1 cellular context compared by ENCODE assay signal in the genomic region with DNA sequence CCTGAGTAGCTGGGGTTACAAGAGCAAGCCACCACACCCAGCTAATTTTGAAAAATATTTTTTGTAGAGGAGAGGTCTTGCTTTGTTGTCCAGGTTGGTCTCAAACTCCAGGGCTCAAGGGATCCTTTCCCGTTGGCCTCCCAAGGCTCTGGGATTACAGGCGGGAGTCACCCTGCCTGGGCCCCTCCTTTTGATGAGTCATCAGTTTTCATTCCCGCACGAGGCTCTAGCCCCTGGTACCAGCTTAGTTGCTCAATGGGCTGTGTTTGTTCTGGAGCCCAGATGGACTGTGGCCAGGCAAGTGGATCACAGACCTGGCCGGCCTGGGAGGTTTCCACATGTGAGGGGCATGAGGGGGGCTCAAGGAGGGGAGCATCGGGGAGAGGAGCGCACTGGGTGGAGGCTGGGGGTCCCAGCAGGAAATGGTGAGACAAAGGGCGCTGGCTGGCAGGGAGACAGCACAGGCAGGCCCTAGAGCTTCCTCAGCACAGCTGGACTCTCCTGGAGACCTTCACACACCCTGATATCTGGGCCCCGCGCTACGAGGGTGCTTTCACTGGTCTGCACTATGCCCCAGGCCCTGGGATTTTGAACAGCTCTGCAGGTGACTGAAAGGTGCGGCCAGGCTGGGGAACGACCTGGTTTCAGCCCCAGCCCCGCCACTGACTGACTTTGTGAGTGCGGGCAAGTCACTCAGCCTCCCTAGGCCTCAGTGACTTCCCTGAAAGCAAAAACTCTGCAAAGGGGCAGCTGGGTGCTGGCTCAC. TPM values are rescaled to one million over a fixed set of nuclear protein-coding genes. Genes with fewer than 3 reads are reported as not detected.
"Had no signal": no experiment of that assay in that cellular context is flagged by ENCODE, and none has a peak within 500 bp of the region (broad histone marks: within the 10 kb centered on the region; RNA-seq: fewer than 3 reads in every experiment).

No MANE protein-coding gene starts in this region.

RNA-seq across cellular contexts. Expression of a gene that starts 53.9 kb away (rescaled TPM):
- total RNA-seq: skeletal muscle tissue had no signal
